ENCODE assay signal across 1 cellular context in genomic region chr11:78048561-78048960, GRCh38.
TF ChIP-seq lines count a peak whose summit lies in the region.

No MANE protein-coding gene starts in this region.

TF ChIP-seq in K562, 482 proteins besides CTCF, POLR2A, EP300 and RAD21:
- TF ChIP-seq SMARCB1 (IDR thresholded peaks at IDR 0.05; ENCODE audit: insufficient read length, low read depth) (no peak), USF1 (CRISPR knock-in tag; IDR thresholded peaks at IDR 0.05) (no peak), ZKSCAN1 (IDR thresholded peaks at IDR 0.05; ENCODE audit: low read depth, low read length) (no peak), MCM3 (IDR thresholded peaks at IDR 0.05) (no peak), SMARCE1 (IDR thresholded peaks at IDR 0.05) (0 out of 2 replicates have a peak, but pooled peaks have one; percentile 22), SMARCA5 (IDR thresholded peaks at IDR 0.05) (no peak), ZNF551 (CRISPR knock-in tag; IDR thresholded peaks at IDR 0.05) (no peak), PML (IDR thresholded peaks at IDR 0.05; ENCODE audit: low read length) (no peak), GATA2 (CRISPR knock-in tag; IDR thresholded peaks at IDR 0.05) (0 out of 2 replicates have a peak, but pooled peaks have one; percentile 29), MXI1 (IDR thresholded peaks at IDR 0.05; ENCODE audit: low read depth, low read length) (no peak), ZNF316 (IDR thresholded peaks at IDR 0.05) (no peak), ZFP91 (CRISPR knock-in tag; IDR thresholded peaks at IDR 0.05) (no peak), ZBTB33 (CRISPR knock-in tag; IDR thresholded peaks at IDR 0.05) (no peak), NFRKB (IDR thresholded peaks at IDR 0.05; ENCODE audit: low read depth) (no peak), TOE1 (IDR thresholded peaks at IDR 0.05; ENCODE audit: borderline replicate concordance) (no peak), TOE1 (CRISPR knock-in tag; IDR thresholded peaks at IDR 0.05; ENCODE audit: borderline replicate concordance, low read depth) (no peak)
